24 cellular contexts compared by ENCODE assay signal in the genomic region with DNA sequence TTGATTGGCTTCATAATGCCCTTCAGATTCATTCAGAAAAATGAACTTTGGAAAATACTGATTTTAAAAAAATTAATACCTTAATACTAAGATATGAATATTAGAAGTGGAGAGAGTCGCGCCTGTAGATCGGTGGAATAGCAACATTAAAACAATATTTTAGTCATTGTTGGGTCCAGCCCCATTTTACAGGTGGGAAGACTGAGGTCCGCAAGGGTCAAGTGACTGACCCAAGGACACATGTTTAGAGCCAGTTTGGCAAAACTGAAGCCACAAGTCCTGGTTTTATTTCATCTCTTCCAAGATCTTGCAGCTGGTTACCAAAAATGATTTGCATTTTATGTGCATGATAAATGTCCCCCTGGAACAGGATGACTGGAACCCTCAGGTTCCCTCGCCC.
DNase-seq lines count a peak whose midpoint lies in the region; ATAC-seq, FAIRE-seq and TF ChIP-seq lines count a peak whose summit lies in the region.
"Had no signal": no experiment of that assay in that cellular context is flagged by ENCODE, and none has a peak within 500 bp of the region (broad histone marks: within the 10 kb centered on the region; RNA-seq: fewer than 3 reads in every experiment).

No MANE protein-coding gene starts in this region.

- TF ChIP-seq CTCF in K562 (IDR thresholded peaks at IDR 0.05 in 2 of 3, conservative IDR thresholded peaks at IDR 0.05 in 1 of 3; ENCODE audit: insufficient read depth in 2 of 3, low read depth in 1 of 3, low read length in 3 of 3), result no peak
- no peak for TF ChIP-seq CTCF in kidney (IDR thresholded peaks at IDR 0.05; ENCODE audit: borderline replicate concordance, extremely low read depth, insufficient read depth)

- H4K8ac ChIP-seq in neuronal stem cell (ENCODE audit: low read depth, low read length), result no peak overlapping the region

- H3K36me3 ChIP-seq in K562 (ENCODE audit: control insufficient read depth, insufficient read depth, low read length) (peaks cover 15% of the 10 kb centered on the region; the same call in 2 of the 3 replicates), kidney (ENCODE audit: control insufficient read depth in 1 of 2, insufficient read depth in 2 of 2, low read length in 2 of 2) (peaks cover 5 to 12% of the 10 kb centered on the region in 2 donors), neuronal stem cell (replicated peaks in 1 of 2; ENCODE audit: control insufficient read depth in 2 of 2, insufficient read depth in 2 of 2, low read length in 2 of 2) (peaks cover 0 to 43% of the 10 kb centered on the region in 2 donors)
- H3K36me3 ChIP-seq: BE2C had no signal

- intact Hi-C loops in K562 (cut with micrococcal nuclease), result loop anchor here (10.0 kb wide), 2 partner anchors 465 to 1075 kb away; no protein-coding TSS in a partner anchor
- intact Hi-C loops in kidney (cut with DNase I), result no loop called here

- no peak overlapping the region for H2BK12ac ChIP-seq in neuronal stem cell (ENCODE audit: low read length)

- in situ Hi-C loops in K562 (cut with MboI), result loop anchor here (10.0 kb wide), 2 partner anchors 925 to 1075 kb away; no protein-coding TSS in a partner anchor

- no peak for ATAC-seq in K562
- ATAC-seq: A549 had no signal

- peak overlapping the region; percentile 52 for H3K18ac ChIP-seq in neuronal stem cell (ENCODE audit: low read length)

- H3K4ac ChIP-seq in neuronal stem cell (ENCODE audit: low read length), result no peak overlapping the region

- BruUV-seq in K562 (replicated peaks; lab: Mats Ljungman, UMichigan), result no TSS peak

- H3K4me2 ChIP-seq in K562 (ENCODE audit: insufficient read depth, low read length) (no peak overlapping the region), neuronal stem cell (ENCODE audit: insufficient read depth, low read length, poor library complexity, severe bottlenecking) (no peak overlapping the region)
- H3K4me2 ChIP-seq: A549; BLaER1 treated with 17β-estradiol and CSF1 and Interleukin-3, amounts not matched to agents 10 nM and 100 nM had no signal

- no peaks in the 10 kb centered on the region for H4K20me1 ChIP-seq in K562 (replicated peaks; ENCODE audit: control insufficient read depth, insufficient read depth, low read length)

- no peaks in the 10 kb centered on the region for H3K79me1 ChIP-seq in neuronal stem cell (ENCODE audit: low read depth, low read length)

- FAIRE-seq in K562 (lab: Jason Lieb, UNC) (no peak), kidney (lab: Jason Lieb, UNC) (no peak)
- FAIRE-seq: A549, D721Med, GM12892, GM19239, H1 had no signal

- H3K27ac ChIP-seq in K562 (ENCODE audit: extremely low read depth, low read depth, low read length) (no peak overlapping the region), kidney (ENCODE audit: low read depth in 2 of 2, low read length in 2 of 2) (no peak overlapping the region), neuronal stem cell (replicated peaks; ENCODE audit: low read length) (no peak overlapping the region)
- H3K27ac ChIP-seq: A549; BLaER1 treated with 17β-estradiol and CSF1 and Interleukin-3, amounts not matched to agents 10 nM and 100 nM; GM23248 had no signal

- H3K23ac ChIP-seq in neuronal stem cell (ENCODE audit: low read depth, low read length, poor library complexity), result no peak overlapping the region

- H3K4me1 ChIP-seq in K562 (replicated peaks in 1 of 2; ENCODE audit: control insufficient read depth in 2 of 2, insufficient read depth in 2 of 2, low read length in 2 of 2) (peaks cover 0 to 3% of the 10 kb centered on the region in 2 experiments; a peak in 1 of 5 replicates), kidney (ENCODE audit: control insufficient read depth in 1 of 2, insufficient read depth in 1 of 2, low read depth in 1 of 2, low read length in 2 of 2) (no peaks in the 10 kb centered on the region), neuronal stem cell (ENCODE audit: control insufficient read depth in 2 of 2, insufficient read depth in 1 of 2, low read depth in 1 of 2, low read length in 2 of 2) (peaks cover 9 to 16% of the 10 kb centered on the region in 2 donors)
- H3K4me1 ChIP-seq: A549, BE2C had no signal

- H2AK5ac ChIP-seq in neuronal stem cell (ENCODE audit: low read depth, low read length), result no peak overlapping the region

- H3K79me2 ChIP-seq in K562 (ENCODE audit: control insufficient read depth, insufficient read depth, low read length), result no peaks in the 10 kb centered on the region

- no peaks in the 10 kb centered on the region; a peak in 1 of 5 replicates for H3K27me3 ChIP-seq in K562 (ENCODE audit: control insufficient read depth in 2 of 2, insufficient read depth in 2 of 2, low read length in 2 of 2)
- no peaks in the 10 kb centered on the region for H3K27me3 ChIP-seq in neuronal stem cell (ENCODE audit: control insufficient read depth in 3 of 3, insufficient read depth in 3 of 3, low read depth in 1 of 3, low read length in 3 of 3)
- H3K27me3 ChIP-seq: BE2C; BLaER1 treated with 17β-estradiol and CSF1 and Interleukin-3, amounts not matched to agents 10 nM and 100 nM had no signal

- POLR2A ChIA-PET in K562 (lab: Yijun Ruan, JAX), result no interaction called here

- no peak overlapping the region for H2BK5ac ChIP-seq in neuronal stem cell (ENCODE audit: low read length)

- H3K9me1 ChIP-seq in K562 (ENCODE audit: control insufficient read depth, insufficient read depth, low read length), result no peaks in the 10 kb centered on the region

- WGBS in K562 (ENCODE audit: insufficient coverage, low coverage, missing lambda C conversion rate), result 89% methylated on average over 5 of the region's 5 CpGs
- WGBS in neuronal stem cell (ENCODE audit: extremely low coverage in 2 of 2, insufficient read length in 2 of 2, insufficient replicate concordance in 1 of 2), 2 donors, result no CpG with 5 or more reads among the region's 5 CpGs

- no peak overlapping the region for H2AFZ ChIP-seq in K562 (ENCODE audit: low read depth, low read length)
- no peak overlapping the region for H2AFZ ChIP-seq in neuronal stem cell (ENCODE audit: low read length)
- H2AFZ ChIP-seq: GM23248 had no signal

- H2BK120ac ChIP-seq in neuronal stem cell (ENCODE audit: low read depth, low read length), result no peak overlapping the region

- no peak for TF ChIP-seq RAD21 in K562 (CRISPR knock-in tag; conservative IDR thresholded peaks at IDR 0.05 in 1 of 2, IDR thresholded peaks at IDR 0.05 in 1 of 2)

- H4K91ac ChIP-seq in neuronal stem cell (ENCODE audit: low read depth, low read length, poor library complexity), result no peak overlapping the region

- H2BK15ac ChIP-seq in neuronal stem cell (ENCODE audit: low read length), result no peak overlapping the region

- H3K4me3 ChIP-seq in K562 (no peak overlapping the region), kidney (ENCODE audit: low read length in 2 of 2) (no peak overlapping the region), neuronal stem cell (ENCODE audit: low read length in 2 of 2) (no peak overlapping the region)
- H3K4me3 ChIP-seq: A549; BLaER1 treated with 17β-estradiol and CSF1 and Interleukin-3, amounts not matched to agents 10 nM and 100 nM; GM23248 had no signal

- TF ChIP-seq EP300 in K562 (IDR thresholded peaks at IDR 0.05; ENCODE audit: low read length), result no peak

- H3K9me3 ChIP-seq in K562 (replicated peaks; ENCODE audit: control insufficient read depth, insufficient read depth, low read depth, low read length) (no peaks in the 10 kb centered on the region), kidney (ENCODE audit: control insufficient read depth in 1 of 2, low read length in 2 of 2) (no peaks in the 10 kb centered on the region), neuronal stem cell (replicated peaks in 1 of 2; ENCODE audit: control insufficient read depth in 2 of 2, insufficient read depth in 1 of 2, low read depth in 1 of 2, low read length in 2 of 2) (no peaks in the 10 kb centered on the region)
- H3K9me3 ChIP-seq: A549; BE2C; BLaER1 treated with 17β-estradiol and CSF1 and Interleukin-3, amounts not matched to agents 10 nM and 100 nM had no signal

- no peak for TF ChIP-seq POLR2A in K562 (conservative IDR thresholded peaks at IDR 0.05)

- no peak for DNase-seq in K562 (ENCODE audit: extremely low read depth in 1 of 4, low spot score in 3 of 4)
- DNase-seq in kidney, result peak; percentile 61
- DNase-seq in neuronal stem cell (ENCODE audit: low spot score), result no peak
- no peak for DNase-seq in NCI-H2196 treated with DMSO at 0.1 percent for 48 hours (lab: John Stamatoyannopoulos, UW; ENCODE audit: unreplicated experiment)
- DNase-seq in activated CD4-positive, CD25-positive, alpha-beta regulatory T cell treated with anti-CD3 and anti-CD28 coated beads, Interleukin-2, amount 50 U/mL, for 72 hours, result no peak
- no peak for DNase-seq in EL
- DNase-seq: 8988T; ACHN; AML-193; BE2C; CD4-positive, alpha-beta T cell; CD8-positive, alpha-beta memory T cell; DMS 273 treated with DMSO at 0.1 percent for 48 hours; DMS79; GF-D8; GM23248; H7; HCEC 1CT had no signal

- H3K14ac ChIP-seq in neuronal stem cell (ENCODE audit: low read length), result no peak overlapping the region

- H3K9ac ChIP-seq in K562 (ENCODE audit: insufficient read depth in 1 of 2, low read depth in 2 of 2, low read length in 2 of 2) (no peak overlapping the region), kidney (ENCODE audit: low read length in 2 of 2) (no peak overlapping the region), neuronal stem cell (ENCODE audit: low read depth, low read length, poor library complexity) (no peak overlapping the region)
- H3K9ac ChIP-seq: BLaER1 treated with 17β-estradiol and CSF1 and Interleukin-3, amounts not matched to agents 10 nM and 100 nM; GM23248 had no signal

- CTCF ChIA-PET in K562 (lab: Yijun Ruan, JAX; ENCODE audit: low intra/inter-chr PET ratio), result no interaction called here

TF ChIP-seq in K562, 482 proteins besides CTCF, POLR2A, EP300 and RAD21 (continues in another document):
- TF ChIP-seq ESRRA (IDR thresholded peaks at IDR 0.05; ENCODE audit: borderline replicate concordance, low read depth) (peak; percentile 86), KDM1A (IDR thresholded peaks at IDR 0.05) (0 out of 4 replicates have a peak, but pooled peaks of 1 of the 2 experiments have one; percentile 16), DNMT1 (IDR thresholded peaks at IDR 0.05) (no peak), FOXA3 (CRISPR knock-in tag; conservative IDR thresholded peaks at IDR 0.05 in 1 of 2, IDR thresholded peaks at IDR 0.05 in 1 of 2) (no peak), BCOR (IDR thresholded peaks at IDR 0.05) (peak; percentile 67), ADNP (tag; IDR thresholded peaks at IDR 0.05) (0 out of 2 replicates have a peak, but pooled peaks have one; percentile 43)
